ENCODE assay signal across 9 cellular contexts in the genomic region with DNA sequence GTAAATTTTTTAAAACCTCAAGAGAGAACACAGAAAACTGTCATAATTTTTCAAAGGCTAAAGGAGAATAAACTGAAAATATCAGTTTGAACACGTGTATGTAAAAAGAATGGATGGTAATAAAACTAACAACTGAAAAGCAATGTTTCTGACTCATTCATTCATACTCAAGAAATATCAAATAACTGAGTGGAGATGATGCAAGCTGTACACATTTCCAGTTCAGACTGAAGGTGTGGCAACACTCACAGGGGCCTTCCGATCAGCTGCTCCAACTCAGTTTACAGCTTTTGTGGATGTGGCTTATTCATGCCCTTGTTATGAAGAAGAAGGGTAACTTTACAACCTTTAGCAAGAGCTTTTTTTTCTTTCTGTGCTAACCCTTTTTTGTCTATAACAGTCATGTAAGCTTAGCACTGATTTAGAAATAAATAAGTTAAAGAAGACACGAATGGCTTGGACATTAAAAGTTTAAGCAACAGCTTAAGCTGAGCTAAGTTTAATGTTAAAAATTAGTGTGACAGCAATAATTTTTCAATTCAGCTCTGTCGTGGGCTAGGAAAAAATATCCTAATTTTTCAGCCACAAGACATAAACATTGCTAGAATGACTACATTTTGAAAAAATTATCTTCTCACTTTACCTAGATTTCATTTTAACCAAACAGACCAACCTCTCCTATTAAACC.
A peak's percentile ranks its signal among the peaks of the same experiment; 100 is the strongest.
DNase-seq lines count a peak whose midpoint lies in the region; ATAC-seq and TF ChIP-seq lines count a peak whose summit lies in the region.
"Had no signal": no experiment of that assay in that cellular context is flagged by ENCODE, and none has a peak within 500 bp of the region (broad histone marks: within the 10 kb centered on the region; RNA-seq: fewer than 3 reads in every experiment).

No MANE protein-coding gene starts in this region.

- H3K27ac ChIP-seq in colonic mucosa (no peak overlapping the region), psoas muscle (peak overlapping the region; percentile 94)

- H3K4me1 ChIP-seq in colonic mucosa (no peaks in the 10 kb centered on the region), psoas muscle (peaks cover 39% of the 10 kb centered on the region)

- ATAC-seq in psoas muscle (peak; percentile 56 to 71 (median 61)), HG03565 (IDR thresholded peaks at IDR 0.05; ENCODE audit: unreplicated experiment) (no peak)

- no peaks in the 10 kb centered on the region for H3K27me3 ChIP-seq in colonic mucosa
- no peaks in the 10 kb centered on the region for H3K27me3 ChIP-seq in psoas muscle (ENCODE audit: insufficient read depth in 3 of 3, low read length in 2 of 3)

- DNase-seq in activated CD8-positive, alpha-beta memory T cell treated with anti-CD3 and anti-CD28 coated beads, Interleukin-2, amount 50 U/mL, for 4 hours = peak; percentile 50
- no peak for DNase-seq in activated CD8-positive, alpha-beta memory T cell treated with anti-CD3 and anti-CD28 coated beads, Interleukin-2, amount 50 U/mL, for 48 hours
- DNase-seq in SW 1271 (lab: John Stamatoyannopoulos, UW) (peak; percentile 54 to 82), colonic mucosa (peak; percentile 36), psoas muscle (peak; percentile 52 to 56), amygdala (lab: John Stamatoyannopoulos, UW) (no peak), NCI-H1436 treated with DMSO at 0.1 percent for 48 hours (lab: John Stamatoyannopoulos, UW) (no peak)
- DNase-seq: DND-41 had no signal

- no peaks in the 10 kb centered on the region for H3K9me3 ChIP-seq in colonic mucosa
- no peaks in the 10 kb centered on the region for H3K9me3 ChIP-seq in psoas muscle

- TF ChIP-seq CTCF in colonic mucosa (IDR thresholded peaks at IDR 0.05) (no peak), psoas muscle (IDR thresholded peaks at IDR 0.05) (no peak)

- H3K9ac ChIP-seq in colonic mucosa (ENCODE audit: low read depth in 2 of 2, low read length in 2 of 2) = no peak overlapping the region

- intact Hi-C loops in colonic mucosa (cut with DNase I) = loop anchor here (10.0 kb wide), 1 partner anchor 138 kb away; no protein-coding TSS in a partner anchor
- intact Hi-C loops in psoas muscle (cut with DNase I) = loop anchor here (5.0 kb wide), 4 partner anchors 86 to 336 kb away; no protein-coding TSS in a partner anchor

- WGBS in psoas muscle, 3 donors = 18 to 35% (median 22%) methylated on average over 4 of the region's 4 CpGs

- H3K4me3 ChIP-seq in colonic mucosa = no peak overlapping the region
- H3K4me3 ChIP-seq in psoas muscle = peak overlapping the region; percentile 87

- H3K36me3 ChIP-seq in colonic mucosa = no peaks in the 10 kb centered on the region
- H3K36me3 ChIP-seq in psoas muscle (ENCODE audit: insufficient read depth in 1 of 2, low read depth in 1 of 2) = peaks cover 0 to 9% of the 10 kb centered on the region in 2 donors

Comparison
In these comparisons a context has a peak if more than half of its experiments do, and no peak if none do; other contexts are left out.
1. DNase-seq: peak in activated CD8-positive, alpha-beta memory T cell treated with anti-CD3 and anti-CD28 coated beads, Interleukin-2, amount 50 U/mL, for 4 hours (single experiment), SW 1271 (2 of 2), colonic mucosa (single experiment) and psoas muscle (2 of 2); none in activated CD8-positive, alpha-beta memory T cell treated with anti-CD3 and anti-CD28 coated beads, Interleukin-2, amount 50 U/mL, for 48 hours (single experiment), amygdala (0 of 56) and NCI-H1436 treated with DMSO at 0.1 percent for 48 hours (single experiment).